20 cellular contexts compared by ENCODE assay signal in the genomic region with DNA sequence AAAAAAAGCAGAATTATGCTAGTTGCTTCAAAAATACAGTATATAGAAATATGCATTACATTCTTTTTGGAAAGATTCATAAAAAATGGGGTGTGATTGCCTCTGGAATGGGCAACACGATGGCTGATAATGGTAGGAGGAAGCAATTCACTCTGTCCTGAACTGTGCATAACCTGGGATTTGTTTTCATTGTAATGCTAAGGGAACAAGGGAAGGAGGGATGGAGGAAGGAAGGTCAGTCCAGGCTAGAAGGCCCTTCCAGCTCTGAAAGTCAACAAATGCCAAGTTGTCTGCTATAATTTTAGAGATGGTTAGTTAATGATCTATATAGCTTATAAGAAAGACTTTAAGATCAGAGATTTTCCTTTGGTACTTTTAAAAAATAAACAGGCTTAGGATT. TPM values are rescaled to one million over a fixed set of nuclear protein-coding genes. Genes with fewer than 3 reads are reported as not detected.
DNase-seq lines count a peak whose midpoint lies in the region; ATAC-seq and TF ChIP-seq lines count a peak whose summit lies in the region.
"Had no signal": no experiment of that assay in that cellular context is flagged by ENCODE, and none has a peak within 500 bp of the region (broad histone marks: within the 10 kb centered on the region; RNA-seq: fewer than 3 reads in every experiment).

No MANE protein-coding gene starts in this region.

- H3K4me1 Mint-ChIP-seq in activated T-cell treated with anti-CD3 and anti-CD28 coated beads, Interleukin-2, amount 50 U/mL, for 72 hours (ENCODE audit: low read depth), result no peaks in the 10 kb centered on the region
- H3K4me1 Mint-ChIP-seq in H9 (peaks cover 11 to 14% of the 10 kb centered on the region in 2 experiments), WTC11 (peaks cover 18% of the 10 kb centered on the region)
- H3K4me1 Mint-ChIP-seq: B cell; CD14-positive monocyte; CD8-positive, alpha-beta memory T cell had no signal

- H3K4me1 ChIP-seq in H9 (ENCODE audit: insufficient read depth, low read length), result no peaks in the 10 kb centered on the region
- no peaks in the 10 kb centered on the region for H3K4me1 ChIP-seq in osteoblast (ENCODE audit: insufficient read depth, low read length)
- H3K4me1 ChIP-seq in BE2C, result no peaks in the 10 kb centered on the region
- H3K4me1 ChIP-seq: BLaER1 treated with 17β-estradiol and CSF1 and Interleukin-3, amounts not matched to agents 10 nM and 100 nM had no signal

- no peak overlapping the region for H3K56ac ChIP-seq in H9 (ENCODE audit: insufficient read length, low read depth, low read length)

- H2BK20ac ChIP-seq in H9 (ENCODE audit: low read depth, low read length, poor library complexity, severe bottlenecking), result no peak overlapping the region

- H4K91ac ChIP-seq in H9 (ENCODE audit: insufficient read length, low read depth, low read length), result no peak overlapping the region

- ATAC-seq in activated T-cell treated with anti-CD3 and anti-CD28 coated beads, Interleukin-2, amount 50 U/mL, for 72 hours (replicated peaks in 1 of 2), result no peak
- peak; percentile 63; the same call in 1 of the 2 replicates for ATAC-seq in WTC11
- ATAC-seq: HCT116 had no signal

- no peak overlapping the region for H2AK5ac ChIP-seq in H9 (ENCODE audit: insufficient read length, low read length)

- peak overlapping the region; percentile 50 for H3K27ac Mint-ChIP-seq in activated T-cell treated with anti-CD3 and anti-CD28 coated beads, Interleukin-2, amount 50 U/mL, for 72 hours
- H3K27ac Mint-ChIP-seq in H9 (peak overlapping the region in 2 of 3 experiments; percentile 42 to 94; a peak in 3 of 7 replicates), WTC11 (0 out of 2 replicates have a peak overlapping the region, but pooled peaks have one; percentile 46)
- H3K27ac Mint-ChIP-seq: B cell; CD14-positive monocyte; CD4-positive, alpha-beta T cell; CD8-positive, alpha-beta memory T cell had no signal

- H3K4me2 ChIP-seq in H9 (ENCODE audit: insufficient read depth, insufficient read length, low read length) (no peak overlapping the region), osteoblast (ENCODE audit: insufficient read depth, low read length) (no peak overlapping the region)
- H3K4me2 ChIP-seq: BLaER1 treated with 17β-estradiol and CSF1 and Interleukin-3, amounts not matched to agents 10 nM and 100 nM had no signal

- POLR2A ChIA-PET in WTC11 (lab: Charles Lee), result no interaction called here

- H3K4ac ChIP-seq in H9 (ENCODE audit: low read depth, low read length), result no peak overlapping the region

- WGBS in H9 (ENCODE audit: extremely low coverage, insufficient read length, low lambda C conversion rate), result no CpG with 5 or more reads among the region's 1 CpG

- H4K20me1 ChIP-seq in H9 (ENCODE audit: control insufficient read depth, insufficient read depth, insufficient read length) (no peaks in the 10 kb centered on the region), osteoblast (ENCODE audit: insufficient read depth, low read length) (no peaks in the 10 kb centered on the region)
- H4K20me1 ChIP-seq: BLaER1 treated with 17β-estradiol and CSF1 and Interleukin-3, amounts not matched to agents 10 nM and 100 nM had no signal

- H3K9ac ChIP-seq in H9 (ENCODE audit: extremely low read depth, insufficient read length, low read length), result no peak overlapping the region
- H3K9ac ChIP-seq: BLaER1 treated with 17β-estradiol and CSF1 and Interleukin-3, amounts not matched to agents 10 nM and 100 nM had no signal

- H2BK5ac ChIP-seq in H9 (ENCODE audit: insufficient read length, low read length), result no peak overlapping the region

- H3K79me1 ChIP-seq in H9 (ENCODE audit: insufficient read depth, low read depth, low read length, poor library complexity, severe bottlenecking), result no peaks in the 10 kb centered on the region

- H2BK120ac ChIP-seq in H9 (ENCODE audit: low read depth, low read length, poor library complexity, severe bottlenecking), result no peak overlapping the region

- no peak overlapping the region for H2BK15ac ChIP-seq in H9 (ENCODE audit: low read depth, low read length)

- H3K36me3 Mint-ChIP-seq in activated T-cell treated with anti-CD3 and anti-CD28 coated beads, Interleukin-2, amount 50 U/mL, for 72 hours (ENCODE audit: insufficient read depth in 2 of 2), result peaks cover 8 to 22% of the 10 kb centered on the region in 2 donors
- H3K36me3 Mint-ChIP-seq in H9 (ENCODE audit: insufficient read depth in 1 of 3, low read depth in 3 of 3), result peaks cover 51 to 80% (median 76%) of the 10 kb centered on the region in 3 experiments
- peaks cover 75% of the 10 kb centered on the region for H3K36me3 Mint-ChIP-seq in WTC11

- no peaks in the 10 kb centered on the region for H3K27me3 Mint-ChIP-seq in activated T-cell treated with anti-CD3 and anti-CD28 coated beads, Interleukin-2, amount 50 U/mL, for 72 hours (ENCODE audit: low read depth)
- H3K27me3 Mint-ChIP-seq in H9 (ENCODE audit: low read depth), result no peaks in the 10 kb centered on the region
- H3K27me3 Mint-ChIP-seq in WTC11 (ENCODE audit: low read depth), result no peaks in the 10 kb centered on the region
- H3K27me3 Mint-ChIP-seq: B cell; CD4-positive, alpha-beta T cell; CD8-positive, alpha-beta memory T cell had no signal

- H2BK12ac ChIP-seq in H9 (ENCODE audit: insufficient read length, low read depth, low read length), result no peak overlapping the region

- CTCF ChIA-PET in WTC11 (lab: Charles Lee), result no interaction called here

- no peaks in the 10 kb centered on the region for H3K23me2 ChIP-seq in H9 (ENCODE audit: insufficient read length, low read depth, low read length, poor library complexity, severe bottlenecking)

- H3K4me3 ChIP-seq in osteoblast (ENCODE audit: insufficient read depth, low read length), result no peak overlapping the region
- no peak overlapping the region for H3K4me3 ChIP-seq in BE2C (ENCODE audit: low read depth, low read length)
- H3K4me3 ChIP-seq: BLaER1 treated with 17β-estradiol and CSF1 and Interleukin-3, amounts not matched to agents 10 nM and 100 nM had no signal

- no peak overlapping the region for H4K8ac ChIP-seq in H9 (replicated peaks; ENCODE audit: insufficient read length, low read depth, low read length)

- no peak overlapping the region for H3K4me3 Mint-ChIP-seq in activated T-cell treated with anti-CD3 and anti-CD28 coated beads, Interleukin-2, amount 50 U/mL, for 72 hours
- H3K4me3 Mint-ChIP-seq in H9 (no peak overlapping the region), WTC11 (no peak overlapping the region)
- H3K4me3 Mint-ChIP-seq: B cell; CD14-positive monocyte; CD4-positive, alpha-beta T cell; CD8-positive, alpha-beta memory T cell had no signal

- DNase-seq in activated T-cell treated with anti-CD3 and anti-CD28 coated beads, Interleukin-2, amount 50 U/mL, for 72 hours, result no peak
- DNase-seq in activated T-cell treated with anti-CD3 and anti-CD28 coated beads for 4 hours, result no peak
- no peak for DNase-seq in H9
- no peak for DNase-seq in WTC11 (ENCODE audit: low spot score)
- no peak for DNase-seq in osteoblast (ENCODE audit: insufficient read length, low spot score, missing footprints)
- no peak for DNase-seq in HuH-7.5 (ENCODE audit: low spot score)
- no peak for DNase-seq in NCI-H1417 (lab: John Stamatoyannopoulos, UW)
- no peak for DNase-seq in BE2C
- DNase-seq: CD4-positive, alpha-beta T cell; CD8-positive, alpha-beta memory T cell; DMS 273 treated with DMSO at 0.1 percent for 48 hours; DMS79; EL; GDM1; GOT3 had no signal

- H3T11ph ChIP-seq in H9 (ENCODE audit: low read length), result no peak overlapping the region

- H3K23ac ChIP-seq in H9 (ENCODE audit: insufficient read length, low read depth, low read length), result no peak overlapping the region

- no peak for TF ChIP-seq CTCF in H9 (conservative IDR thresholded peaks at IDR 0.05)
- TF ChIP-seq CTCF in WTC11 (IDR thresholded peaks at IDR 0.05), result no peak
- no peak for TF ChIP-seq CTCF in osteoblast (IDR thresholded peaks at IDR 0.05; ENCODE audit: extremely low read depth, low read depth, low read length)
- TF ChIP-seq CTCF in BE2C (IDR thresholded peaks at IDR 0.05; ENCODE audit: low read depth, low read length), result no peak

- no peaks in the 10 kb centered on the region for H3K27me3 ChIP-seq in H9 (ENCODE audit: insufficient read depth, low read length)
- H3K27me3 ChIP-seq in osteoblast (ENCODE audit: insufficient read depth, low read length), result no peaks in the 10 kb centered on the region
- no peaks in the 10 kb centered on the region for H3K27me3 ChIP-seq in BE2C
- H3K27me3 ChIP-seq: BLaER1 treated with 17β-estradiol and CSF1 and Interleukin-3, amounts not matched to agents 10 nM and 100 nM had no signal

- H3K9me3 ChIP-seq in H9 (ENCODE audit: control insufficient read depth, low read depth, low read length) (no peaks in the 10 kb centered on the region), osteoblast (ENCODE audit: low read depth, low read length) (no peaks in the 10 kb centered on the region), BE2C (no peaks in the 10 kb centered on the region)
- H3K9me3 ChIP-seq: BLaER1 treated with 17β-estradiol and CSF1 and Interleukin-3, amounts not matched to agents 10 nM and 100 nM had no signal

- H3K9me3 Mint-ChIP-seq in activated T-cell treated with anti-CD3 and anti-CD28 coated beads, Interleukin-2, amount 50 U/mL, for 72 hours, result no peaks in the 10 kb centered on the region
- no peaks in the 10 kb centered on the region for H3K9me3 Mint-ChIP-seq in H9
- H3K9me3 Mint-ChIP-seq in WTC11, result no peaks in the 10 kb centered on the region
- H3K9me3 Mint-ChIP-seq: CD14-positive monocyte; CD4-positive, alpha-beta T cell; CD8-positive, alpha-beta memory T cell had no signal

- no peak overlapping the region for H4K5ac ChIP-seq in H9 (ENCODE audit: insufficient read length, low read depth, low read length)

- no peak overlapping the region for H3K14ac ChIP-seq in H9 (ENCODE audit: insufficient read depth, low read length)

- H2AFZ ChIP-seq in H9 (ENCODE audit: low read length), result no peak overlapping the region
- H2AFZ ChIP-seq in osteoblast (ENCODE audit: low read length), result peak overlapping the region; percentile 24

- H3K18ac ChIP-seq in H9 (ENCODE audit: insufficient read length, low read depth, low read length), result no peak overlapping the region

- H3K79me2 ChIP-seq in H9 (ENCODE audit: insufficient read depth, low read length) (no peaks in the 10 kb centered on the region; the same call in 1 of the 2 replicates), osteoblast (ENCODE audit: insufficient read depth, low read length) (no peaks in the 10 kb centered on the region)

- H3K36me3 ChIP-seq in osteoblast (ENCODE audit: insufficient read depth, low read length) (peaks cover 41% of the 10 kb centered on the region), BE2C (no peaks in the 10 kb centered on the region; the same call in 1 of the 2 replicates)

- H3K27ac ChIP-seq in H9 (ENCODE audit: insufficient read length, low read depth, low read length), result no peak overlapping the region
- H3K27ac ChIP-seq in osteoblast (ENCODE audit: low read depth, low read length), result no peak overlapping the region
- H3K27ac ChIP-seq: 22Rv1; BLaER1 treated with 17β-estradiol and CSF1 and Interleukin-3, amounts not matched to agents 10 nM and 100 nM had no signal

TF ChIP-seq in WTC11, 78 proteins besides CTCF, POLR2A, EP300 and RAD21 (continues in another document):
- no peak for TF ChIP-seq GRHL2 (CRISPR knock-in tag; IDR thresholded peaks at IDR 0.05; ENCODE audit: insufficient replicate concordance, severe bottlenecking)

RNA-seq across cellular contexts. Expression of a gene that starts 40.8 kb away (rescaled TPM):
- total RNA-seq in activated T-cell treated with anti-CD3 and anti-CD28 coated beads, Interleukin-2, amount 50 U/mL, for 72 hours, result 10 to 100 TPM; 76.9 to 80.8 TPM
- 129 and 144 TPM in 2 replicates for total RNA-seq in H9 (2021)
- 115 to 118 TPM (median 116 TPM) in 3 replicates for total RNA-seq in WTC11 (2021)
- total RNA-seq in osteoblast, result 4.7 and 7.1 TPM in 2 replicates
- polyA plus RNA-seq in BE2C (2012; ENCODE audit: insufficient read depth, insufficient read length, low read depth), result 1.2 TPM
